ENCODE assay signal across 17 cellular contexts in genomic region chr3:122947621-122948202, GRCh38.
DNase-seq lines count a peak whose midpoint lies in the region; TF ChIP-seq lines count a peak whose summit lies in the region.
"Had no signal": no experiment of that assay in that cellular context is flagged by ENCODE, and none has a peak within 500 bp of the region (broad histone marks: within the 10 kb centered on the region; RNA-seq: fewer than 3 reads in every experiment).

No MANE protein-coding gene starts in this region.

- peaks cover 1 to 100% of the 10 kb centered on the region in 2 donors for H3K36me3 ChIP-seq in neuronal stem cell (replicated peaks in 1 of 2; ENCODE audit: control insufficient read depth in 2 of 2, insufficient read depth in 2 of 2, low read length in 2 of 2)
- H3K36me3 ChIP-seq: transverse colon had no signal

- no peaks in the 10 kb centered on the region for H3K79me1 ChIP-seq in neuronal stem cell (ENCODE audit: low read depth, low read length)

- TF ChIP-seq CTCF in fibroblast of mammary gland (conservative IDR thresholded peaks at IDR 0.05; ENCODE audit: control insufficient read depth, insufficient read depth, low read depth, low read length), result no peak

- H3K9ac ChIP-seq in neuronal stem cell (ENCODE audit: low read depth, low read length, poor library complexity), result no peak overlapping the region

- no peak overlapping the region for H2BK12ac ChIP-seq in neuronal stem cell (ENCODE audit: low read length)

- H3K4me3 ChIP-seq in fibroblast of mammary gland (ENCODE audit: control insufficient read depth, low read depth, low read length), result no peak overlapping the region
- no peak overlapping the region for H3K4me3 ChIP-seq in neuronal stem cell (ENCODE audit: low read length in 2 of 2)
- H3K4me3 ChIP-seq: transverse colon had no signal

- no peak overlapping the region for H3K4me2 ChIP-seq in neuronal stem cell (ENCODE audit: insufficient read depth, low read length, poor library complexity, severe bottlenecking)

- H3K23ac ChIP-seq in neuronal stem cell (ENCODE audit: low read depth, low read length, poor library complexity), result no peak overlapping the region

- H3K27ac ChIP-seq in neuronal stem cell (replicated peaks; ENCODE audit: low read length), result no peak overlapping the region
- H3K27ac ChIP-seq: transverse colon had no signal

- no peaks in the 10 kb centered on the region for H3K27me3 ChIP-seq in neuronal stem cell (ENCODE audit: control insufficient read depth in 3 of 3, insufficient read depth in 3 of 3, low read depth in 1 of 3, low read length in 3 of 3)
- H3K27me3 ChIP-seq: transverse colon had no signal

- H4K91ac ChIP-seq in neuronal stem cell (ENCODE audit: low read depth, low read length, poor library complexity), result no peak overlapping the region

- no peak overlapping the region for H2BK5ac ChIP-seq in neuronal stem cell (ENCODE audit: low read length)

- no CpG with 5 or more reads among the region's 3 CpGs for WGBS in neuronal stem cell (ENCODE audit: extremely low coverage in 2 of 2, insufficient read length in 2 of 2, insufficient replicate concordance in 1 of 2), 2 donors

- H2BK120ac ChIP-seq in neuronal stem cell (ENCODE audit: low read depth, low read length), result no peak overlapping the region

- peak overlapping the region; percentile 89 for H4K8ac ChIP-seq in neuronal stem cell (ENCODE audit: low read depth, low read length)

- no peak overlapping the region for H2AFZ ChIP-seq in neuronal stem cell (ENCODE audit: low read length)

- peaks cover 0 to 22% of the 10 kb centered on the region in 2 donors for H3K9me3 ChIP-seq in neuronal stem cell (replicated peaks in 1 of 2; ENCODE audit: control insufficient read depth in 2 of 2, insufficient read depth in 1 of 2, low read depth in 1 of 2, low read length in 2 of 2)
- H3K9me3 ChIP-seq: transverse colon had no signal

- H3K4ac ChIP-seq in neuronal stem cell (ENCODE audit: low read length), result no peak overlapping the region

- H3K4me1 ChIP-seq in neuronal stem cell (ENCODE audit: control insufficient read depth in 2 of 2, insufficient read depth in 1 of 2, low read depth in 1 of 2, low read length in 2 of 2), result peaks cover 0 to 12% of the 10 kb centered on the region in 2 donors

- DNase-seq in HT-29 (ENCODE audit: low spot score) (peak; percentile 15), amniotic epithelial cell (ENCODE audit: low read depth) (peak; percentile 26), fibroblast of mammary gland (ENCODE audit: low read depth) (peak; percentile 41), neuronal stem cell (ENCODE audit: low spot score) (no peak), cerebellar nuclear complex (lab: John Stamatoyannopoulos, UW) (no peak), putamen (ENCODE audit: low spot score) (no peak), NOMO-1 (lab: John Stamatoyannopoulos, UW; ENCODE audit: unreplicated experiment in 2 of 2) (no peak)
- DNase-seq: activated CD4-positive, alpha-beta memory T cell treated with anti-CD3 and anti-CD28 coated beads for 36 hours; activated CD8-positive, alpha-beta memory T cell treated with anti-CD3 and anti-CD28 coated beads, Interleukin-2, amount 50 U/mL, for 48 hours; CD8-positive, alpha-beta T cell; DMS 273 treated with DMSO at 0.1 percent for 48 hours; naive B cell; NCI-H2081 treated with DMSO at 0.1 percent for 48 hours; NCI-H345; NCI-H774; stimulated activated CD4-positive, alpha-beta T cell treated with anti-CD3 and anti-CD28 coated beads, Interleukin-15, amount 100 ng/mL, for 24 hours; transverse colon had no signal

- H2AK5ac ChIP-seq in neuronal stem cell (ENCODE audit: low read depth, low read length), result no peak overlapping the region

- no peak overlapping the region for H3K18ac ChIP-seq in neuronal stem cell (ENCODE audit: low read length)

- H3K14ac ChIP-seq in neuronal stem cell (ENCODE audit: low read length), result no peak overlapping the region

- H2BK15ac ChIP-seq in neuronal stem cell (ENCODE audit: low read length), result no peak overlapping the region

Comparison
In these comparisons a context has a peak if more than half of its experiments do, and no peak if none do; other contexts are left out.
1. DNase-seq: peak in HT-29 (single experiment), amniotic epithelial cell (single experiment) and fibroblast of mammary gland (single experiment); none in neuronal stem cell (single experiment), cerebellar nuclear complex (0 of 2), putamen (single experiment) and NOMO-1 (0 of 2).